Comparison of ENCODE assay signal across 21 cellular contexts in genomic region chr5:39262981-39263380, GRCh38.
"Had no signal": no experiment of that assay in that cellular context is flagged by ENCODE, and none has a peak within 500 bp of the region (broad histone marks: within the 10 kb centered on the region; RNA-seq: fewer than 3 reads in every experiment).

No MANE protein-coding gene starts in this region.

- H3K9me3 Mint-ChIP-seq: activated B cell treated with CpG ODN at 0.5 μM for 24 hours; activated CD4-positive, alpha-beta memory T cell treated with anti-CD3 and anti-CD28 coated beads for 36 hours; activated naive CD8-positive, alpha-beta T cell treated with anti-CD3 and anti-CD28 coated beads, Interleukin-2, amount 10 ng/mL, durations not matched to agents 7 days and 5 days; activated T-helper 17 cell treated with anti-CD3 and anti-CD28 coated beads, Interleukin-2, amount 50 U/mL, for 72 hours; mesothelial cell of epicardium; T-helper 2 cell treated with Interferon-gamma antibody and Interleukin-4, amounts not matched to agents 5 μg/mL and 100 μg/mL, for 36 hours; type B pancreatic cell had no signal

- H3K4me3 ChIP-seq: lung, psoas muscle, testis had no signal

- H3K36me3 Mint-ChIP-seq: activated CD4-positive, alpha-beta memory T cell treated with anti-CD3 and anti-CD28 coated beads for 36 hours; brain; mesothelial cell of epicardium; type B pancreatic cell had no signal

- H3K4me1 Mint-ChIP-seq: brain, mesothelial cell of epicardium, neural crest cell had no signal

- H3K27ac Mint-ChIP-seq: activated B cell treated with CpG ODN at 0.5 μM for 24 hours; activated CD4-positive, alpha-beta memory T cell treated with anti-CD3 and anti-CD28 coated beads for 36 hours; activated CD8-positive, alpha-beta memory T cell treated with anti-CD3 and anti-CD28 coated beads, Interleukin-2, amount 10 ng/mL, durations not matched to agents 7 days and 5 days; activated naive CD8-positive, alpha-beta T cell treated with anti-CD3 and anti-CD28 coated beads, Interleukin-2, amount 10 ng/mL, durations not matched to agents 7 days and 5 days; activated T-helper 17 cell treated with anti-CD3 and anti-CD28 coated beads, Interleukin-2, amount 50 U/mL, for 72 hours; brain; mesothelial cell of epicardium; T-helper 2 cell treated with Interferon-gamma antibody and Interleukin-4, amounts not matched to agents 5 μg/mL and 100 μg/mL, for 36 hours; type B pancreatic cell had no signal

- H3K27ac ChIP-seq: psoas muscle, testis had no signal

- ATAC-seq: activated CD8-positive, alpha-beta memory T cell treated with anti-CD3 and anti-CD28 coated beads, Interleukin-2, amount 10 ng/mL, durations not matched to agents 7 days and 5 days; activated T-helper 17 cell treated with anti-CD3 and anti-CD28 coated beads, Interleukin-2, amount 50 U/mL, for 72 hours; psoas muscle; right cardiac atrium had no signal

- H3K9me3 ChIP-seq: psoas muscle, testis had no signal

- DNase-seq: activated B cell treated with CpG ODN at 0.5 μM for 24 hours; activated CD4-positive, alpha-beta memory T cell treated with anti-CD3 and anti-CD28 coated beads for 36 hours; activated CD4-positive, alpha-beta T cell treated with anti-CD3 and anti-CD28 coated beads for 4 hours; activated CD8-positive, alpha-beta memory T cell treated with anti-CD3 and anti-CD28 coated beads, Interleukin-2, amount 10 ng/mL, durations not matched to agents 7 days and 5 days; activated naive CD4-positive, alpha-beta T cell treated with Interleukin-2 at 50 U/mL for 16 hours; activated naive CD8-positive, alpha-beta T cell treated with anti-CD3 and anti-CD28 coated beads, Interleukin-2, amount 10 ng/mL, durations not matched to agents 7 days and 5 days; caudate nucleus; erythroblast; foreskin melanocyte; glutamatergic neuron; hypothalamus; psoas muscle; right cardiac atrium; testis had no signal

- H3K27me3 Mint-ChIP-seq: activated CD4-positive, alpha-beta memory T cell treated with anti-CD3 and anti-CD28 coated beads for 36 hours; activated CD8-positive, alpha-beta memory T cell treated with anti-CD3 and anti-CD28 coated beads, Interleukin-2, amount 10 ng/mL, durations not matched to agents 7 days and 5 days; activated naive CD8-positive, alpha-beta T cell treated with anti-CD3 and anti-CD28 coated beads, Interleukin-2, amount 10 ng/mL, durations not matched to agents 7 days and 5 days; activated T-helper 17 cell treated with anti-CD3 and anti-CD28 coated beads, Interleukin-2, amount 50 U/mL, for 72 hours; type B pancreatic cell had no signal

- H3K4me3 Mint-ChIP-seq: activated B cell treated with CpG ODN at 0.5 μM for 24 hours; activated CD4-positive, alpha-beta memory T cell treated with anti-CD3 and anti-CD28 coated beads for 36 hours; activated CD8-positive, alpha-beta memory T cell treated with anti-CD3 and anti-CD28 coated beads, Interleukin-2, amount 10 ng/mL, durations not matched to agents 7 days and 5 days; activated naive CD8-positive, alpha-beta T cell treated with anti-CD3 and anti-CD28 coated beads, Interleukin-2, amount 10 ng/mL, durations not matched to agents 7 days and 5 days; activated T-helper 17 cell treated with anti-CD3 and anti-CD28 coated beads, Interleukin-2, amount 50 U/mL, for 72 hours; brain; mesothelial cell of epicardium; neural crest cell; T-helper 2 cell treated with Interferon-gamma antibody and Interleukin-4, amounts not matched to agents 5 μg/mL and 100 μg/mL, for 36 hours; type B pancreatic cell had no signal

- H3K27me3 ChIP-seq: testis had no signal

- H3K4me1 ChIP-seq: psoas muscle, testis had no signal
